23 cellular contexts compared by ENCODE assay signal in the genomic region with DNA sequence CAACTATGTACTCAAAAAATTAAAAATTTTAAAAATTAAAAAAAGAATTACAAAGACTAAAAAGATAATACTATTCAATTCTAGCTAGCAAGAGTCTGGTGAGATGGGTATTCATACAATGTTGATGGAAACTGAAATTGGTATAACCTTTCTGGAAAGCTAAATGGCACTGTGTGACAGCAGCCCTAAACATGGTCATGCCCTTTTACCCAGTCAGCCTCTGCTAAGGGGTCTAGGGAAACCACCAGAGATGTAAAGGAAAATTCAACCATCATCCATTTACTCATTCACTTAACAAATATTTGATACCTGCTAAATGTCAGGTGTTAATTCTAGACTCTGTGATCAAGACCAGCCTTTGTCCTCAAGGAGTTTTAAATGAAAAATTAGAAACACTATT. TPM values are rescaled to one million over a fixed set of nuclear protein-coding genes. Genes with fewer than 3 reads are reported as not detected.
"Had no signal": no experiment of that assay in that cellular context is flagged by ENCODE, and none has a peak within 500 bp of the region (broad histone marks: within the 10 kb centered on the region; RNA-seq: fewer than 3 reads in every experiment).

No MANE protein-coding gene starts in this region.

- H3K9me3 Mint-ChIP-seq: IgD-negative memory B cell had no signal

- DNase-seq: Kasumi-1, MM.1S, NCI-H1092 treated with DMSO at 0.1 percent for 48 hours, NCI-H1436, NCI-H187, NCI-H2029, NCI-H2081 treated with DMSO at 0.1 percent for 48 hours, NCI-H2171, NCI-H226, NCI-H446, NCI-H510A, NCI-H524 treated with DMSO at 0.1 percent for 48 hours, NCI-H69, NCI-H774, Right ventricle myocardium superior, RPMI8226, SIG-M5 had no signal

- H3K27me3 ChIP-seq: SJSA1 had no signal

- H3K4me3 Mint-ChIP-seq: IgD-negative memory B cell had no signal

- H3K9me3 ChIP-seq: SJSA1 had no signal

- H3K4me1 ChIP-seq: SJSA1 had no signal

- H3K27ac ChIP-seq: KMS-11, SJSA1, SK-N-MC had no signal

- H3K4me1 Mint-ChIP-seq: IgD-negative memory B cell had no signal

- H3K36me3 ChIP-seq: SJSA1 had no signal

- H3K27ac Mint-ChIP-seq: IgD-negative memory B cell had no signal

- ATAC-seq: HepG2, K562 had no signal

- H3K4me3 ChIP-seq: K562, SJSA1, SK-N-MC had no signal

RNA-seq across cellular contexts. Expression of a gene that starts 29.3 kb away (rescaled TPM):
- total RNA-seq: HepG2, K562, Right ventricle myocardium superior had no signal
- polyA plus RNA-seq: HepG2, IgD-negative memory B cell, K562 had no signal
